Comparison of ENCODE assay signal across 1 cellular context in genomic region chr6:12290490-12290820, GRCh38.
TF ChIP-seq lines count a peak whose summit lies in the region.

No MANE protein-coding gene starts in this region.

TF ChIP-seq in HepG2, 621 proteins besides CTCF, POLR2A, EP300 and RAD21 (continued from another document):
- TF ChIP-seq KAT8 (CRISPR knock-in tag; IDR thresholded peaks at IDR 0.05): 0 out of 2 replicates have a peak, but pooled peaks have one; percentile 3
- TF ChIP-seq ZBTB37 (CRISPR knock-in tag; IDR thresholded peaks at IDR 0.05): no peak
- 0 out of 2 replicates have a peak, but pooled peaks have one; percentile 4 for TF ChIP-seq MED1 (CRISPR knock-in tag; IDR thresholded peaks at IDR 0.05)
- TF ChIP-seq, protein P1, sequence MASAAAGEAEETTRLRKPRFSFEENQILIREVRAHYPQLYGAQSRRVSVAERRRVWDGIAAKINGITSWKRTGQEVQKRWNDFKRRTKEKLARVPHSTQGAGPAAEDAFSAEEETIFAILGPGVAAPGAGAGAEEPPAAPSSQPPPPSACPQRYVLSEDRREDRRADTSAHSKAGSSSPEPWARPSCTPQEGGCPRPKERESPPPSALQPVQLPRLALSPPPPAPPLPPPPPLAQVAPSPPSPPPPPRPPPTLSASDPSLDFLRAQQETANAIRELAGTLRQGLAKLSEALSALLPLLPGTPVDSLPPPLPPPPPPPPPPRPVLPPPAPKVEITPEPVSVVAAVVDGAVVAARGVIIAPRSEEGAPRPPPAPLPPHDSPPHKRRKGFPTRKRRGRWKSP (CRISPR knock-in tag; IDR thresholded peaks at IDR 0.05): 0 out of 2 replicates have a peak, but pooled peaks have one; percentile 0
- TF ChIP-seq HDAC2 (CRISPR knock-in tag; IDR thresholded peaks at IDR 0.05): 0 out of 2 replicates have a peak, but pooled peaks have one; percentile 11
- 0 out of 2 replicates have a peak, but pooled peaks have one; percentile 5 for TF ChIP-seq SUZ12 (IDR thresholded peaks at IDR 0.05; ENCODE audit: low read depth, low read length)
